8 cellular contexts compared by ENCODE assay signal in the genomic region with DNA sequence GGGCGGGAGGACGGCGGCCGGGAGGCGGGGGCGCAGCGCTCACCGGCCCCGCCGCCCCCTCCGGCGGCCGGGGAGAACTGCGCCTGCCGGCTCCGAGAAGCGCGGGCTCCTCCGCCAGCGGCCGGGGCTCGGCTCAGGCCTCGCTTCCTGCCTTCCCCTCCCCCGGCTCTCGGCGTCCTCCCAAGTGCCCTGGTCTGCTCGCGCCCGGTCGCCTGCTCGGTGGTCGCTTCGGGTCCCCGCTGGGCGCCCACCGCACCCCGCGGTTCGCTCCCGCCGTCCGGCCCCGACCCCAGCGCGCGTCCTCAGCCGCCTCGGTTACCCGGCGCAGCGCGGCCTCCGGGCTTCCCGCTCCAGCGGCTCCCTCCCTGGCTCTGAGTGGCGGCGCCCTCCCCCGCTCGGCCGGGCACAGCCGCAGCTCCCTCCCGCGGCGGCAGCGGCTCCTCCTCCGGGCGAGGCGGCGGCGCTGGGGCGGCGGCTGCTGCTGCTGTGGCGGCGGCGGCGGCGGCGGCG. TPM values are rescaled to one million over a fixed set of nuclear protein-coding genes. Genes with fewer than 3 reads are reported as not detected.
DNase-seq lines count a peak whose midpoint lies in the region; TF ChIP-seq lines count a peak whose summit lies in the region.

No MANE protein-coding gene starts in this region.

- no peaks in the 10 kb centered on the region for H3K4me1 ChIP-seq in mesendoderm (ENCODE audit: control insufficient read depth, low read depth, low read length)

- H3K4me2 ChIP-seq in mesendoderm (ENCODE audit: low read length): no peak overlapping the region

- H2AK5ac ChIP-seq in mesendoderm (ENCODE audit: low read length): no peak overlapping the region

- H3K79me2 ChIP-seq in mesendoderm (ENCODE audit: control insufficient read depth, insufficient read depth, low read length): peaks cover 25% of the 10 kb centered on the region

- peaks cover 14% of the 10 kb centered on the region for H3K79me1 ChIP-seq in mesendoderm (ENCODE audit: low read length)

- H4K8ac ChIP-seq in mesendoderm (ENCODE audit: low read depth, low read length): peak overlapping the region; percentile 92

- no peak overlapping the region for H2BK15ac ChIP-seq in mesendoderm (replicated peaks; ENCODE audit: low read depth)

- H4K5ac ChIP-seq in mesendoderm (ENCODE audit: low read length): no peak overlapping the region

- peaks cover 16% of the 10 kb centered on the region for H3K36me3 ChIP-seq in mesendoderm (ENCODE audit: control insufficient read depth, insufficient read depth, low read length)

- peak overlapping the region; percentile 94 for H3K9ac ChIP-seq in mesendoderm (ENCODE audit: low read length)

- POLR2A ChIA-PET in HEK293T (lab: Yijun Ruan, JAX): interaction anchor here (0.6 to 5.1 kb wide), 10 partner anchors 8 to 470 kb away, joined by 3 to 27 read pairs (median 4); a partner anchor contains a TSS

- no CpG with 5 or more reads among the region's 79 CpGs for WGBS in mesendoderm (ENCODE audit: extremely low coverage, insufficient coverage, low lambda C conversion rate)

- H3K18ac ChIP-seq in mesendoderm (ENCODE audit: low read length): peak overlapping the region; percentile 99

- DNase-seq in NCI-H446 (lab: John Stamatoyannopoulos, UW) (peak; percentile 36 to 66), NCI-H446 treated with DMSO at 0.1 percent for 48 hours (lab: John Stamatoyannopoulos, UW) (no peak), HEK293T (ENCODE audit: extremely low spot score) (peak; percentile 73), NCI-H1092 treated with DMSO at 0.1 percent for 48 hours (lab: John Stamatoyannopoulos, UW) (peak; percentile 54), ecto neural progenitor cell (ENCODE audit: low spot score) (peak; percentile 91), mesendoderm (peak; percentile 79)
- peak; percentile 62 to 69 for DNase-seq in activated CD4-positive, alpha-beta T cell treated with anti-CD3 and anti-CD28 coated beads for 4 hours
- peak; percentile 64 for DNase-seq in stimulated activated naive CD4-positive, alpha-beta T cell treated with Interleukin-2 at 50 U/mL for 16 hours (lab: John Stamatoyannopoulos, UW)

- no peaks in the 10 kb centered on the region for H3K27me3 ChIP-seq in mesendoderm (ENCODE audit: insufficient read depth, low read length, poor library complexity)

- peak overlapping the region; percentile 86 for H3K23ac ChIP-seq in mesendoderm (ENCODE audit: low read length)

- peak overlapping the region; percentile 97 for H3K4ac ChIP-seq in mesendoderm (ENCODE audit: low read depth, low read length)

- peak overlapping the region; percentile 83 for H2BK120ac ChIP-seq in mesendoderm (ENCODE audit: low read depth, low read length)

- peak overlapping the region; percentile 73 for H2BK5ac ChIP-seq in mesendoderm (ENCODE audit: low read length)

- peak overlapping the region; percentile 73 for H3K4me3 ChIP-seq in mesendoderm (ENCODE audit: low read length)

- CTCF ChIA-PET in HEK293T (lab: Yijun Ruan, JAX): interaction anchor here (1.2 kb wide), 1 partner anchor 112 kb away, joined by 3 read pairs; no protein-coding TSS in a partner anchor

- H3K27ac ChIP-seq in mesendoderm (ENCODE audit: low read depth, low read length): peak overlapping the region; percentile 99

- peak overlapping the region; percentile 94 for H3K56ac ChIP-seq in mesendoderm (ENCODE audit: low read length)

TF ChIP-seq in HEK293T, 16 proteins besides CTCF, POLR2A, EP300 and RAD21:
- peak; percentile 70; the same call in 1 of the 2 replicates for TF ChIP-seq LEF1 (IDR thresholded peaks at IDR 0.05; ENCODE audit: borderline replicate concordance)
- TF ChIP-seq FOXM1 (IDR thresholded peaks at IDR 0.05; ENCODE audit: borderline replicate concordance): peak; percentile 62; the same call in 1 of the 2 replicates
- no peak for TF ChIP-seq CTBP1 (IDR thresholded peaks at IDR 0.05; ENCODE audit: borderline replicate concordance)
- no peak for TF ChIP-seq HDGF (IDR thresholded peaks at IDR 0.05; ENCODE audit: borderline replicate concordance)
TF ChIP-seq in HEK293T: peak in this region for 2.

RNA-seq across cellular contexts. Expression of a gene that starts 0.3 kb away (rescaled TPM):
- polyA plus RNA-seq in mesendoderm (2013, experiment 1 of 2): 78.1 TPM
- polyA plus RNA-seq in mesendoderm (2013, experiment 2 of 2): 78.4 TPM

RNA-seq across cellular contexts. Expression of a gene that starts 19.5 kb away (rescaled TPM):
- polyA plus RNA-seq in mesendoderm (2013, experiment 1 of 2): 48.5 TPM
- 47.5 TPM for polyA plus RNA-seq in mesendoderm (2013, experiment 2 of 2)

RNA-seq across cellular contexts. Expression of a gene that starts 32.4 kb away (rescaled TPM):
- polyA plus RNA-seq in mesendoderm (2013, experiment 1 of 2): 11.7 TPM
- 11.4 TPM for polyA plus RNA-seq in mesendoderm (2013, experiment 2 of 2)

RNA-seq across cellular contexts. Expression of a gene that starts 48.7 kb away (rescaled TPM):
- not detected for polyA plus RNA-seq in mesendoderm (2013, experiment 1 of 2)
- not detected for polyA plus RNA-seq in mesendoderm (2013, experiment 2 of 2)

RNA-seq across cellular contexts. Expression of a gene that starts 48.8 kb away (rescaled TPM):
- 0.04 TPM for polyA plus RNA-seq in mesendoderm (2013, experiment 1 of 2)
- polyA plus RNA-seq in mesendoderm (2013, experiment 2 of 2): 0.01 TPM
